17 cellular contexts compared by ENCODE assay signal in genomic region chr6:90538651-90539050, GRCh38. TPM values are rescaled to one million over a fixed set of nuclear protein-coding genes. Genes with fewer than 3 reads are reported as not detected.
DNase-seq lines count a peak whose midpoint lies in the region; ATAC-seq and TF ChIP-seq lines count a peak whose summit lies in the region.
"Had no signal": no experiment of that assay in that cellular context is flagged by ENCODE, and none has a peak within 500 bp of the region (broad histone marks: within the 10 kb centered on the region; RNA-seq: fewer than 3 reads in every experiment).

No MANE protein-coding gene starts in this region.

- H3K36me3 ChIP-seq in gastrocnemius medialis: peaks cover 3 to 20% of the 10 kb centered on the region in 2 donors
- H3K36me3 ChIP-seq: uterus had no signal

- H3K27me3 Mint-ChIP-seq in natural killer cell (ENCODE audit: low read depth in 2 of 2) (no peaks in the 10 kb centered on the region), mesothelial cell of epicardium (ENCODE audit: low read depth) (no peaks in the 10 kb centered on the region)
- H3K27me3 Mint-ChIP-seq in natural killer cell treated with Interleukin-12 subunit alpha and Interleukin-12 subunit beta and Interleukin-15 and Interleukin-18, amount 100 ng/mL, for 72 hours: no peaks in the 10 kb centered on the region

- no peaks in the 10 kb centered on the region for H3K9me3 ChIP-seq in gastrocnemius medialis
- H3K9me3 ChIP-seq: Caco-2, SK-N-SH, uterus had no signal

- no peaks in the 10 kb centered on the region for H3K27me3 ChIP-seq in gastrocnemius medialis
- H3K27me3 ChIP-seq: uterus had no signal

- H3K36me3 Mint-ChIP-seq in natural killer cell (peaks cover 20% of the 10 kb centered on the region), mesothelial cell of epicardium (peaks cover 12% of the 10 kb centered on the region)
- H3K36me3 Mint-ChIP-seq in natural killer cell treated with Interleukin-12 subunit alpha and Interleukin-12 subunit beta and Interleukin-15 and Interleukin-18, amount 100 ng/mL, for 72 hours: peaks cover 5% of the 10 kb centered on the region

- H3K27ac ChIP-seq in gastrocnemius medialis: no peak overlapping the region
- H3K27ac ChIP-seq: uterus had no signal

- intact Hi-C loops in natural killer cell (cut with micrococcal nuclease): no loop called here
- intact Hi-C loops in gastrocnemius medialis (cut with DNase I; ENCODE audit: low total_unique reads): no loop called here

- TF ChIP-seq CTCF in natural killer cell (IDR thresholded peaks at IDR 0.05) (no peak), cardiac fibroblast (IDR thresholded peaks at IDR 0.05; ENCODE audit: low read depth, low read length) (no peak), mesothelial cell of epicardium (IDR thresholded peaks at IDR 0.05; ENCODE audit: unreplicated experiment) (no peak), gastrocnemius medialis (IDR thresholded peaks at IDR 0.05 in 4 of 5, conservative IDR thresholded peaks at IDR 0.05 in 1 of 5) (no peak)

- in situ Hi-C loops in gastrocnemius medialis (cut with MboI; ENCODE audit: low sequenced_read_pairs in 4 of 4): no loop called here

- no peak overlapping the region for H3K4me3 ChIP-seq in cardiac fibroblast (replicated peaks in 1 of 2; ENCODE audit: low read depth in 2 of 2, low read length in 2 of 2)
- H3K4me3 ChIP-seq in gastrocnemius medialis: no peak overlapping the region
- H3K4me3 ChIP-seq: uterus had no signal

- TF ChIP-seq POLR2A in GM18505 (IDR thresholded peaks at IDR 0.05; ENCODE audit: borderline replicate concordance, extremely low read depth, insufficient read depth, insufficient read length): no peak
- TF ChIP-seq POLR2A in gastrocnemius medialis (IDR thresholded peaks at IDR 0.05): no peak

- H3K4me3 Mint-ChIP-seq in natural killer cell: no peak overlapping the region
- no peak overlapping the region for H3K4me3 Mint-ChIP-seq in natural killer cell treated with Interleukin-12 subunit alpha and Interleukin-12 subunit beta and Interleukin-15 and Interleukin-18, amount 100 ng/mL, for 72 hours
- H3K4me3 Mint-ChIP-seq in mesothelial cell of epicardium: no peak overlapping the region
- H3K4me3 Mint-ChIP-seq: endodermal cell had no signal

- DNase-seq in natural killer cell: no peak
- no peak for DNase-seq in natural killer cell treated with Interleukin-12 subunit alpha and Interleukin-12 subunit beta and Interleukin-15 and Interleukin-18, amount 100 ng/mL, for 72 hours (ENCODE audit: low spot score)
- DNase-seq in cardiac fibroblast (ENCODE audit: low read depth in 2 of 2): peak; percentile 11 to 71
- no peak for DNase-seq in mesothelial cell of epicardium (ENCODE audit: low spot score in 2 of 2, unreplicated experiment in 2 of 2)
- DNase-seq in gastrocnemius medialis: no peak
- DNase-seq: activated effector memory CD4-positive, alpha-beta T cell treated with anti-CD3 and anti-CD28 coated beads, Interleukin-2, amount 50 U/mL, for 16 hours; Caco-2; endodermal cell; glutamatergic neuron; kidney; NCI-H2227 treated with DMSO at 0.1 percent for 48 hours; SK-N-SH; stimulated activated naive CD4-positive, alpha-beta T cell; uterus had no signal

- H3K4me1 Mint-ChIP-seq in natural killer cell: peaks cover 8 to 22% of the 10 kb centered on the region in 2 donors
- H3K4me1 Mint-ChIP-seq in natural killer cell treated with Interleukin-12 subunit alpha and Interleukin-12 subunit beta and Interleukin-15 and Interleukin-18, amount 100 ng/mL, for 72 hours (ENCODE audit: low read depth in 2 of 2): peaks cover 8% of the 10 kb centered on the region in 2 donors
- H3K4me1 Mint-ChIP-seq in mesothelial cell of epicardium: peaks cover 32% of the 10 kb centered on the region
- H3K4me1 Mint-ChIP-seq: endodermal cell had no signal

- H3K27ac Mint-ChIP-seq in natural killer cell: peak overlapping the region; percentile 23 to 49
- H3K27ac Mint-ChIP-seq in natural killer cell treated with Interleukin-12 subunit alpha and Interleukin-12 subunit beta and Interleukin-15 and Interleukin-18, amount 100 ng/mL, for 72 hours: no peak overlapping the region
- H3K27ac Mint-ChIP-seq in mesothelial cell of epicardium: peak overlapping the region; percentile 74
- H3K27ac Mint-ChIP-seq: endodermal cell had no signal

- no peak for ATAC-seq in natural killer cell
- ATAC-seq in natural killer cell treated with Interleukin-12 subunit alpha and Interleukin-12 subunit beta and Interleukin-15 and Interleukin-18, amount 100 ng/mL, for 72 hours: no peak
- no peak for ATAC-seq in GM18505 (IDR thresholded peaks at IDR 0.05; ENCODE audit: unreplicated experiment)
- ATAC-seq in HG02642 (IDR thresholded peaks at IDR 0.05; ENCODE audit: poor library complexity, unreplicated experiment): no peak
- no peak for ATAC-seq in HG02798 (IDR thresholded peaks at IDR 0.05; ENCODE audit: poor library complexity, unreplicated experiment)
- no peak for ATAC-seq in gastrocnemius medialis

- H3K4me1 ChIP-seq in gastrocnemius medialis: peaks cover 0 to 8% of the 10 kb centered on the region in 2 donors
- H3K4me1 ChIP-seq: Caco-2, uterus had no signal

- no peaks in the 10 kb centered on the region for H3K9me3 Mint-ChIP-seq in natural killer cell
- no peaks in the 10 kb centered on the region for H3K9me3 Mint-ChIP-seq in natural killer cell treated with Interleukin-12 subunit alpha and Interleukin-12 subunit beta and Interleukin-15 and Interleukin-18, amount 100 ng/mL, for 72 hours
- no peaks in the 10 kb centered on the region for H3K9me3 Mint-ChIP-seq in mesothelial cell of epicardium
- H3K9me3 Mint-ChIP-seq: endodermal cell had no signal

RNA-seq across cellular contexts. Expression of gene MAP3K7, which starts 48.2 kb away (rescaled TPM):
- total RNA-seq in natural killer cell: 10 to 100 TPM; 17.5 to 30.2 (median 27.5) TPM
- 10 to 100 TPM; 25.2 to 32.6 TPM for total RNA-seq in natural killer cell treated with Interleukin-12 subunit alpha and Interleukin-12 subunit beta and Interleukin-15 and Interleukin-18, amount 100 ng/mL, for 72 hours
- 34.7 to 35.9 TPM (median 35.6 TPM) in 3 replicates for total RNA-seq in mesothelial cell of epicardium
- 10 to 100 TPM; 16.6 to 27.2 (median 18.9) TPM for total RNA-seq in gastrocnemius medialis

Comparison
In these comparisons a context has a peak if more than half of its experiments do, and no peak if none do; other contexts are left out.
1. H3K27ac Mint-ChIP-seq: peak in natural killer cell (2 of 2) and mesothelial cell of epicardium (single experiment); none in natural killer cell treated with Interleukin-12 subunit alpha and Interleukin-12 subunit beta and Interleukin-15 and Interleukin-18, amount 100 ng/mL, for 72 hours (0 of 2).
2. DNase-seq: peak in cardiac fibroblast (2 of 2); none in natural killer cell (single experiment), natural killer cell treated with Interleukin-12 subunit alpha and Interleukin-12 subunit beta and Interleukin-15 and Interleukin-18, amount 100 ng/mL, for 72 hours (single experiment), mesothelial cell of epicardium (0 of 2) and gastrocnemius medialis (0 of 2).